In genomic region chr6:117971637-117972036, GRCh38 we compare ENCODE assay signal across 11 cellular contexts.
"Had no signal": no experiment of that assay in that cellular context is flagged by ENCODE, and none has a peak within 500 bp of the region (broad histone marks: within the 10 kb centered on the region; RNA-seq: fewer than 3 reads in every experiment).

No MANE protein-coding gene starts in this region.

- ATAC-seq: GM23338, HCT116 had no signal

- H3K4me3 Mint-ChIP-seq: GM23338, H9, HFFc6 had no signal

- DNase-seq: GM23248, GOT3, H7, H9, HCEC 1CT, HFFc6 had no signal

- H3K27ac Mint-ChIP-seq: GM23338, H9, HFFc6 had no signal

- H3K4me1 ChIP-seq: HAP-1 had no signal

- H3K9me3 ChIP-seq: HAP-1 had no signal

- H3K4me3 ChIP-seq: GM23248, GM23338, HAP-1 had no signal

- H3K36me3 ChIP-seq: HAP-1 had no signal

- H3K4me1 Mint-ChIP-seq: GM23338, H9 had no signal

- H3K4me2 ChIP-seq: GM23338 had no signal

- H2AFZ ChIP-seq: GM23248, GM23338 had no signal

- H3K9ac ChIP-seq: GM23248 had no signal

- H3K27ac ChIP-seq: GM23248 had no signal

- FAIRE-seq: H1, H54 had no signal
